Comparison of ENCODE assay signal across 15 cellular contexts in genomic region chr3:170766823-170767575, GRCh38.
"Had no signal": no experiment of that assay in that cellular context is flagged by ENCODE, and none has a peak within 500 bp of the region (broad histone marks: within the 10 kb centered on the region; RNA-seq: fewer than 3 reads in every experiment).

No MANE protein-coding gene starts in this region.

- H2AFZ ChIP-seq: neural progenitor cell, parathyroid adenoma had no signal

- ATAC-seq: activated naive CD8-positive, alpha-beta T cell treated with anti-CD3 and anti-CD28 coated beads, Interleukin-2, amount 50 U/mL, for 24 hours; T-helper 17 cell had no signal

- H3K9me3 ChIP-seq: ascending aorta, stomach, thyroid gland had no signal

- H3K4me2 ChIP-seq: neural progenitor cell had no signal

- H3K4me3 ChIP-seq: ascending aorta, neural progenitor cell, skin epidermis, stomach, thyroid gland had no signal

- H3K27me3 ChIP-seq: ascending aorta, neural progenitor cell, stomach, thyroid gland had no signal

- H3K9ac ChIP-seq: neural progenitor cell, parathyroid adenoma had no signal

- FAIRE-seq: islet of Langerhans, urothelium cell line had no signal

- H3K27ac ChIP-seq: ascending aorta, neural progenitor cell, parathyroid adenoma, stomach, thyroid gland had no signal

- H3K36me3 ChIP-seq: ascending aorta, neural progenitor cell, stomach, thyroid gland had no signal

- DNase-seq: activated CD4-positive, alpha-beta T cell treated with anti-CD3 and anti-CD28 coated beads for 1 hour; activated CD4-positive, alpha-beta T cell treated with anti-CD3 and anti-CD28 coated beads, Interleukin-2, amount 50 U/mL, for 48 hours; activated naive CD8-positive, alpha-beta T cell treated with anti-CD3 and anti-CD28 coated beads, Interleukin-2, amount 50 U/mL, for 24 hours; foreskin melanocyte; head of caudate nucleus; retina; stomach; T-helper 17 cell; thyroid gland had no signal

- H3K79me2 ChIP-seq: parathyroid adenoma had no signal

- H3K4me1 ChIP-seq: ascending aorta, neural progenitor cell, parathyroid adenoma, stomach had no signal
